ENCODE assay signal across 9 cellular contexts in the genomic region with DNA sequence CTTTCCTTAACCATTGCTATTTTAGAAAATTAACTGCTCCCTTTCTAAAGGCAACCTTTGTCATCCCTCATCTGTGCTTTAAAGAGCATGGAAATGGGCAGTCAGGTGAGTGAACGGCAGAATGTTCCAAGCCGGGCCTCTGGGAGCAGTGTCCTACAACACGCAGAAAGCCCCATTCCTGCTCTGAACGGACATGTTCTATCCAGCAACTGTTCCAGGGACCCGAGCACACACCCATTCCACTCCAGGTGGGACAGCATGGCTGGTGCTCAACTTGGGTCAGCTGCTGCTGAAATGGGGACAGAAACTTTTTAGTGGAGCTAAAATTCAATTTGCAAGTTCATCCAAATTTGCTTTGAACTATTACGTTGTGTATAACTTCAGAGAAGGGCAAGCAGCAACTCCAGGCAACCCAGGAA. TPM values are rescaled to one million over a fixed set of nuclear protein-coding genes. Genes with fewer than 3 reads are reported as not detected.
A peak's percentile ranks its signal among the peaks of the same experiment; 100 is the strongest.
DNase-seq lines count a peak whose midpoint lies in the region; ATAC-seq and TF ChIP-seq lines count a peak whose summit lies in the region.
"Had no signal": no experiment of that assay in that cellular context is flagged by ENCODE, and none has a peak within 500 bp of the region (broad histone marks: within the 10 kb centered on the region; RNA-seq: fewer than 3 reads in every experiment).

No MANE protein-coding gene starts in this region.

- H3F3A ChIP-seq in neural progenitor cell (ENCODE audit: low read depth) = peaks cover 37% of the 10 kb centered on the region

- no peak overlapping the region for H3K4me3 ChIP-seq in CD8-positive, alpha-beta memory T cell (ENCODE audit: low read length)
- no peak overlapping the region for H3K4me3 ChIP-seq in KMS-11 (IDR thresholded peaks at IDR 0.05; ENCODE audit: insufficient read depth, low read depth, low read length)
- H3K4me3 ChIP-seq in endodermal cell (ENCODE audit: low read length) = peak overlapping the region; percentile 50
- H3K4me3 ChIP-seq in neural progenitor cell = peak overlapping the region; percentile 27
- H3K4me3 ChIP-seq: HAP-1 had no signal

- H3K4me3 Mint-ChIP-seq in CD8-positive, alpha-beta memory T cell = peak overlapping the region in 2 of 7 donors; percentile 15 to 72
- H3K4me3 Mint-ChIP-seq in endodermal cell (peak overlapping the region; percentile 31), neural progenitor cell (no peak overlapping the region)
- H3K4me3 Mint-ChIP-seq in activated T-helper 2 cell treated with anti-CD3 and anti-CD28 coated beads, Interferon-gamma antibody, Interleukin-2, Interleukin-4, amounts not matched to agents 10 μg/mL and 5 μg/mL and 100 μg/mL, durations not matched to agents 14 hours and 24 hours and 36 hours (ENCODE audit: low read depth) = no peak overlapping the region

- POLR2A ChIA-PET in CD8-positive, alpha-beta memory T cell (lab: Charles Lee) = interaction anchor here (0.6 kb wide), 2 partner anchors 17 to 18 kb away, joined by 4 to 6 read pairs; no protein-coding TSS in a partner anchor

- peaks cover 24% of the 10 kb centered on the region for H3K4me1 ChIP-seq in CD8-positive, alpha-beta memory T cell (ENCODE audit: insufficient read depth, low read length)
- peaks cover 73% of the 10 kb centered on the region for H3K4me1 ChIP-seq in KMS-11 (ENCODE audit: low read depth, poor library complexity, severe bottlenecking)
- peaks cover 23% of the 10 kb centered on the region for H3K4me1 ChIP-seq in endodermal cell (ENCODE audit: control insufficient read depth, insufficient read depth, low read length)
- H3K4me1 ChIP-seq in neural progenitor cell = peaks cover 17% of the 10 kb centered on the region
- H3K4me1 ChIP-seq: HAP-1 had no signal

- H3K79me2 ChIP-seq in KMS-11 (ENCODE audit: insufficient read depth, low read depth) = no peaks in the 10 kb centered on the region
- no peaks in the 10 kb centered on the region for H3K79me2 ChIP-seq in neural progenitor cell (ENCODE audit: low read depth)

- CTCF ChIA-PET in CD8-positive, alpha-beta memory T cell (lab: Charles Lee) = interaction anchor here (1.2 to 6.3 kb wide), 9 partner anchors 11 to 348 kb away, joined by 3 to 62 read pairs (median 6); no protein-coding TSS in a partner anchor

- H4K20me1 ChIP-seq in KMS-11 (ENCODE audit: insufficient read depth) (no peaks in the 10 kb centered on the region), neural progenitor cell (ENCODE audit: low read depth) (peaks cover 30% of the 10 kb centered on the region)

- peak in 1 of 5 donors; percentile 44 for DNase-seq in CD8-positive, alpha-beta memory T cell
- DNase-seq in endodermal cell = peak; percentile 73
- peak; percentile 47 for DNase-seq in neural progenitor cell (ENCODE audit: low spot score)
- DNase-seq in activated T-helper 2 cell treated with anti-CD3 and anti-CD28 coated beads, Interferon-gamma antibody, Interleukin-2, Interleukin-4, amounts not matched to agents 10 μg/mL and 5 μg/mL and 100 μg/mL, durations not matched to agents 14 hours and 24 hours and 36 hours (ENCODE audit: low spot score) = no peak
- no peak for DNase-seq in kidney tubule cell (ENCODE audit: low spot score)

- H3K4me2 ChIP-seq in KMS-11 = peak overlapping the region; percentile 63
- peak overlapping the region; percentile 65 for H3K4me2 ChIP-seq in neural progenitor cell

- ATAC-seq in SK-N-SH treated with all-trans-retinoic acid at 6 μM for 48 hours = no peak
- ATAC-seq in activated CD4-positive, CD25-positive, alpha-beta regulatory T cell treated with anti-CD3 and anti-CD28 coated beads, Interleukin-2, amount 50 U/mL, for 24 hours = no peak

- 75 to 100% methylated on average over 2 to 6 of the region's 6 CpGs for WGBS in endodermal cell (ENCODE audit: insufficient coverage in 1 of 2, insufficient read length in 1 of 2), 2 experiments

- TF ChIP-seq CTCF in KMS-11 (conservative IDR thresholded peaks at IDR 0.05; ENCODE audit: low read depth, low read length) (no peak), endodermal cell (conservative IDR thresholded peaks at IDR 0.05) (no peak), neural progenitor cell (IDR thresholded peaks at IDR 0.05) (no peak)

- H3K27me3 Mint-ChIP-seq in CD8-positive, alpha-beta memory T cell = no peaks in the 10 kb centered on the region
- H3K27me3 Mint-ChIP-seq in endodermal cell (ENCODE audit: insufficient read depth) = no peaks in the 10 kb centered on the region
- H3K27me3 Mint-ChIP-seq in neural progenitor cell (ENCODE audit: insufficient read depth, low read depth) = peaks cover 2% of the 10 kb centered on the region
- H3K27me3 Mint-ChIP-seq in activated T-helper 2 cell treated with anti-CD3 and anti-CD28 coated beads, Interferon-gamma antibody, Interleukin-2, Interleukin-4, amounts not matched to agents 10 μg/mL and 5 μg/mL and 100 μg/mL, durations not matched to agents 14 hours and 24 hours and 36 hours (ENCODE audit: low read depth) = no peaks in the 10 kb centered on the region

- H3K9ac ChIP-seq in KMS-11 (peak overlapping the region; percentile 7; the same call in 1 of the 2 replicates), endodermal cell (ENCODE audit: extremely low read depth, low read length, poor library complexity, severe bottlenecking) (peak overlapping the region; percentile 41), neural progenitor cell (no peak overlapping the region)

- H2AFZ ChIP-seq in KMS-11 (ENCODE audit: low read depth) (no peak overlapping the region), neural progenitor cell (replicated peaks) (no peak overlapping the region)

- peaks cover 0 to 1% (median 0%) of the 10 kb centered on the region in 5 donors for H3K9me3 Mint-ChIP-seq in CD8-positive, alpha-beta memory T cell
- H3K9me3 Mint-ChIP-seq in endodermal cell (no peaks in the 10 kb centered on the region), neural progenitor cell (no peaks in the 10 kb centered on the region)
- no peaks in the 10 kb centered on the region for H3K9me3 Mint-ChIP-seq in activated T-helper 2 cell treated with anti-CD3 and anti-CD28 coated beads, Interferon-gamma antibody, Interleukin-2, Interleukin-4, amounts not matched to agents 10 μg/mL and 5 μg/mL and 100 μg/mL, durations not matched to agents 14 hours and 24 hours and 36 hours

- H3K36me3 ChIP-seq in CD8-positive, alpha-beta memory T cell (ENCODE audit: insufficient read depth, low read length) = peaks cover 39% of the 10 kb centered on the region
- no peaks in the 10 kb centered on the region; the same call in 1 of the 2 replicates for H3K36me3 ChIP-seq in KMS-11 (ENCODE audit: insufficient read depth)
- peaks cover 72% of the 10 kb centered on the region for H3K36me3 ChIP-seq in endodermal cell (ENCODE audit: control insufficient read depth, insufficient read depth, low read length)
- H3K36me3 ChIP-seq in neural progenitor cell = no peaks in the 10 kb centered on the region

- H3K36me3 Mint-ChIP-seq in CD8-positive, alpha-beta memory T cell = peaks cover 0 to 56% (median 7%) of the 10 kb centered on the region in 3 donors
- H3K36me3 Mint-ChIP-seq in endodermal cell (ENCODE audit: low read depth) (peaks cover 44% of the 10 kb centered on the region), neural progenitor cell (peaks cover 10% of the 10 kb centered on the region)
- H3K36me3 Mint-ChIP-seq in activated T-helper 2 cell treated with anti-CD3 and anti-CD28 coated beads, Interferon-gamma antibody, Interleukin-2, Interleukin-4, amounts not matched to agents 10 μg/mL and 5 μg/mL and 100 μg/mL, durations not matched to agents 14 hours and 24 hours and 36 hours (ENCODE audit: low read depth) = peaks cover 77% of the 10 kb centered on the region

- H3K27ac ChIP-seq in CD8-positive, alpha-beta memory T cell (ENCODE audit: low read depth, low read length) = no peak overlapping the region
- H3K27ac ChIP-seq in KMS-11 (peak overlapping the region; percentile 52; the same call in 1 of the 2 replicates), endodermal cell (ENCODE audit: low read depth, low read length) (no peak overlapping the region), neural progenitor cell (no peak overlapping the region)

- no peaks in the 10 kb centered on the region for H3K9me3 ChIP-seq in CD8-positive, alpha-beta memory T cell (ENCODE audit: low read length)
- H3K9me3 ChIP-seq in endodermal cell (ENCODE audit: control insufficient read depth, low read length) (no peaks in the 10 kb centered on the region), neural progenitor cell (ENCODE audit: low read depth) (no peaks in the 10 kb centered on the region)
- H3K9me3 ChIP-seq: HAP-1 had no signal

- H3K27me3 ChIP-seq in CD8-positive, alpha-beta memory T cell (ENCODE audit: insufficient read depth, low read length, poor library complexity, severe bottlenecking) = no peaks in the 10 kb centered on the region
- H3K27me3 ChIP-seq in KMS-11 (ENCODE audit: insufficient read depth, low read depth) (no peaks in the 10 kb centered on the region), endodermal cell (ENCODE audit: control insufficient read depth, insufficient read depth, low read length, poor library complexity, severe bottlenecking) (no peaks in the 10 kb centered on the region), neural progenitor cell (no peaks in the 10 kb centered on the region)

- peaks cover 32 to 37% (median 35%) of the 10 kb centered on the region in 3 donors for H3K4me1 Mint-ChIP-seq in CD8-positive, alpha-beta memory T cell
- H3K4me1 Mint-ChIP-seq in endodermal cell (peaks cover 36% of the 10 kb centered on the region), neural progenitor cell (peaks cover 23% of the 10 kb centered on the region)
- H3K4me1 Mint-ChIP-seq in activated T-helper 2 cell treated with anti-CD3 and anti-CD28 coated beads, Interferon-gamma antibody, Interleukin-2, Interleukin-4, amounts not matched to agents 10 μg/mL and 5 μg/mL and 100 μg/mL, durations not matched to agents 14 hours and 24 hours and 36 hours (ENCODE audit: low read depth) = peaks cover 27% of the 10 kb centered on the region

- H3K27ac Mint-ChIP-seq in CD8-positive, alpha-beta memory T cell = peak overlapping the region in 5 of 8 donors; percentile 12 to 80 (median 68)
- H3K27ac Mint-ChIP-seq in endodermal cell = peak overlapping the region; percentile 54
- no peak overlapping the region for H3K27ac Mint-ChIP-seq in neural progenitor cell
- H3K27ac Mint-ChIP-seq in activated T-helper 2 cell treated with anti-CD3 and anti-CD28 coated beads, Interferon-gamma antibody, Interleukin-2, Interleukin-4, amounts not matched to agents 10 μg/mL and 5 μg/mL and 100 μg/mL, durations not matched to agents 14 hours and 24 hours and 36 hours = no peak overlapping the region

- intact Hi-C loops in activated T-helper 2 cell treated with anti-CD3 and anti-CD28 coated beads, Interferon-gamma antibody, Interleukin-2, Interleukin-4, amounts not matched to agents 10 μg/mL and 5 μg/mL and 100 μg/mL, durations not matched to agents 14 hours and 24 hours and 36 hours (cut with micrococcal nuclease) = loop anchor here (1.0 to 2.0 kb wide), 4 partner anchors 22 to 109 kb away; partner anchors contain the start of gene SLC17A9

RNA-seq across cellular contexts. Expression of gene DIDO1, which starts 26.7 kb away (rescaled TPM):
- total RNA-seq in CD8-positive, alpha-beta memory T cell = 10 to 100 TPM; 55.3 to 57.3 TPM
- polyA plus RNA-seq in CD8-positive, alpha-beta memory T cell = 39.0 TPM
- total RNA-seq in endodermal cell (10 to 100 TPM; 53.5 to 68.3 TPM), neural progenitor cell (ENCODE audit: low replicate concordance) (64.5 and 68.5 TPM in 2 replicates)
- 47.8 TPM for polyA plus RNA-seq in endodermal cell (2013, experiment 1 of 2)
- polyA plus RNA-seq in endodermal cell (2013, experiment 2 of 2) = 43.0 TPM
- total RNA-seq in activated T-helper 2 cell treated with anti-CD3 and anti-CD28 coated beads, Interferon-gamma antibody, Interleukin-2, Interleukin-4, amounts not matched to agents 10 μg/mL and 5 μg/mL and 100 μg/mL, durations not matched to agents 14 hours and 24 hours and 36 hours = 57.9 and 59.8 TPM in 2 replicates

RNA-seq across cellular contexts. Expression of gene TCFL5, which starts 38.0 kb away (rescaled TPM):
- total RNA-seq in CD8-positive, alpha-beta memory T cell = 1 to 10 TPM; 4.6 to 6.2 TPM
- 1.4 TPM for polyA plus RNA-seq in CD8-positive, alpha-beta memory T cell
- 10 to 100 TPM; 15.8 to 17.4 TPM for total RNA-seq in endodermal cell
- polyA plus RNA-seq in endodermal cell (2013, experiment 1 of 2) = 21.1 TPM
- 22.4 TPM for polyA plus RNA-seq in endodermal cell (2013, experiment 2 of 2)
- total RNA-seq in neural progenitor cell (ENCODE audit: low replicate concordance) = 29.1 and 36.3 TPM in 2 replicates
- total RNA-seq in activated T-helper 2 cell treated with anti-CD3 and anti-CD28 coated beads, Interferon-gamma antibody, Interleukin-2, Interleukin-4, amounts not matched to agents 10 μg/mL and 5 μg/mL and 100 μg/mL, durations not matched to agents 14 hours and 24 hours and 36 hours = 5.7 and 7.1 TPM in 2 replicates

RNA-seq across cellular contexts. Expression of gene GID8, which starts 38.3 kb away (rescaled TPM):
- total RNA-seq in CD8-positive, alpha-beta memory T cell = 10 to 100 TPM; 44.9 to 45.5 TPM
- 19.0 TPM for polyA plus RNA-seq in CD8-positive, alpha-beta memory T cell
- total RNA-seq in endodermal cell (10 to 100 TPM; 51.5 to 52.1 TPM), neural progenitor cell (ENCODE audit: low replicate concordance) (48.7 and 50.0 TPM in 2 replicates)
- polyA plus RNA-seq in endodermal cell (2013, experiment 1 of 2) = 47.3 TPM
- 41.8 TPM for polyA plus RNA-seq in endodermal cell (2013, experiment 2 of 2)
- total RNA-seq in activated T-helper 2 cell treated with anti-CD3 and anti-CD28 coated beads, Interferon-gamma antibody, Interleukin-2, Interleukin-4, amounts not matched to agents 10 μg/mL and 5 μg/mL and 100 μg/mL, durations not matched to agents 14 hours and 24 hours and 36 hours = 50.5 and 53.7 TPM in 2 replicates

RNA-seq across cellular contexts. Expression of gene SLC17A9, which starts 52.9 kb away (rescaled TPM):
- total RNA-seq in CD8-positive, alpha-beta memory T cell = 10 to 100 TPM; 26.4 to 26.8 TPM
- polyA plus RNA-seq in CD8-positive, alpha-beta memory T cell = 1.0 TPM
- 10 to 100 TPM in 1 of 2 donors, 1 to 10 TPM in 1; 8.9 to 10.2 TPM for total RNA-seq in endodermal cell
- polyA plus RNA-seq in endodermal cell (2013, experiment 1 of 2) = 3.2 TPM
- 3.4 TPM for polyA plus RNA-seq in endodermal cell (2013, experiment 2 of 2)
- 0.17 and 0.74 TPM in 2 replicates for total RNA-seq in neural progenitor cell (ENCODE audit: low replicate concordance)
- 20.2 and 21.4 TPM in 2 replicates for total RNA-seq in activated T-helper 2 cell treated with anti-CD3 and anti-CD28 coated beads, Interferon-gamma antibody, Interleukin-2, Interleukin-4, amounts not matched to agents 10 μg/mL and 5 μg/mL and 100 μg/mL, durations not matched to agents 14 hours and 24 hours and 36 hours

Comparison
In these comparisons a context has a peak if more than half of its experiments do, and no peak if none do; other contexts are left out.
1. DNase-seq: peak in endodermal cell (single experiment) and neural progenitor cell (single experiment); none in activated T-helper 2 cell treated with anti-CD3 and anti-CD28 coated beads, Interferon-gamma antibody, Interleukin-2, Interleukin-4, amounts not matched to agents 10 μg/mL and 5 μg/mL and 100 μg/mL, durations not matched to agents 14 hours and 24 hours and 36 hours (single experiment) and kidney tubule cell (single experiment).
2. H3K4me3 ChIP-seq: peak in endodermal cell (single experiment) and neural progenitor cell (single experiment); none in CD8-positive, alpha-beta memory T cell (single experiment) and KMS-11 (single experiment).
3. H3K27ac Mint-ChIP-seq: peak in CD8-positive, alpha-beta memory T cell (5 of 8) and endodermal cell (single experiment); none in neural progenitor cell (single experiment) and activated T-helper 2 cell treated with anti-CD3 and anti-CD28 coated beads, Interferon-gamma antibody, Interleukin-2, Interleukin-4, amounts not matched to agents 10 μg/mL and 5 μg/mL and 100 μg/mL, durations not matched to agents 14 hours and 24 hours and 36 hours (single experiment).